ENCODE assay signal across 1 cellular context in the genomic region with DNA sequence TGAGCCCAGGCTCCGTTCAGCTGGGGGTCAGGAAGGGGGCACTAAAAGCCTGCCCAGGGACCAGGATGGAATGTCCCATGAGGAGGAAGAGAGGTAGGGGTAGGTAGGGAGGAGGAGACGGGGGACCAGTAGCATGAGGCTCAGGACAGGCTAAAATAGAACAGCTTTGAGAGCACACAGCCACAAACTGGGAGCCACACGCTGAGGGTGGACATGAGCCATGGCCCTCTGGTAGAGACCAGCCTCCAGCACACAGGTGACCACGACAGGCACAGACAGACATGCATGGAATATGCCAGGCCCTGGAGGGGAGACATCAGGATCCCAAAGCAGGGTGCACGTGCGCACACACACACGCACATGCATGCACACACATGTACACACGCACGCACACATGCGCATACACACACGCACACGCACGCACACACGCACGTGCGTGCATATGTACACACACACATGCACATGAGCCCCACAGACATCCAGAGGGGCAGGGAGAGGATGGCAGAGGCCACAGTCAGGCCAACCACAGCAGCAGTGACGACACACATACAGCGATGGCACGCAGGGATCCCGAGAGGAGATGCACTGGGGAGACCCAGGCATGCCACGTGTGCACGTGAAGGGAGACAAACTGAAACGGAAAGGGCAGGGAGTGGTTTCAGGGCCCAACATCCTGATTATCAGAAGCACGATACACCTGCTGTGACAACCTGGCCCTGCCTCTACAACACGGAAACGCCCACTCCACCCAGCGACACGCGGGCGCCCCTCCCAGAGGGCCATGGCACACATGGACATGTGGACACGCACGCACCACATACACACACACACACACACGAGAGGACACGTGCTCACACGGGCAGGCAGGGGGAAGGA.
TF ChIP-seq lines count a peak whose summit lies in the region.

No MANE protein-coding gene starts in this region.

TF ChIP-seq in H1, 55 proteins besides CTCF, POLR2A, EP300 and RAD21 (continued from another document):
- TF ChIP-seq, protein P1, sequence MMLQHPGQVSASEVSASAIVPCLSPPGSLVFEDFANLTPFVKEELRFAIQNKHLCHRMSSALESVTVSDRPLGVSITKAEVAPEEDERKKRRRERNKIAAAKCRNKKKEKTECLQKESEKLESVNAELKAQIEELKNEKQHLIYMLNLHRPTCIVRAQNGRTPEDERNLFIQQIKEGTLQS (IDR thresholded peaks at IDR 0.05; ENCODE audit: insufficient read depth, low read depth, low read length), result no peak
- no peak for TF ChIP-seq KDM1A (IDR thresholded peaks at IDR 0.05; ENCODE audit: borderline replicate concordance, low read length)
- no peak for TF ChIP-seq ASH2L (IDR thresholded peaks at IDR 0.05; ENCODE audit: low read length)
- TF ChIP-seq SP1 (IDR thresholded peaks at IDR 0.05; ENCODE audit: low read depth, low read length), result no peak
- TF ChIP-seq CBX8 (IDR thresholded peaks at IDR 0.05; ENCODE audit: borderline replicate concordance, low read depth, low read length), result no peak
- no peak for TF ChIP-seq RBBP5 (IDR thresholded peaks at IDR 0.05; ENCODE audit: borderline replicate concordance, low read depth, low read length)
- no peak for TF ChIP-seq GABPA (IDR thresholded peaks at IDR 0.05; ENCODE audit: borderline replicate concordance, insufficient read depth, low read length)
- TF ChIP-seq, protein P2, sequence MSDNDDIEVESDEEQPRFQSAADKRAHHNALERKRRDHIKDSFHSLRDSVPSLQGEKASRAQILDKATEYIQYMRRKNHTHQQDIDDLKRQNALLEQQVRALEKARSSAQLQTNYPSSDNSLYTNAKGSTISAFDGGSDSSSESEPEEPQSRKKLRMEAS (IDR thresholded peaks at IDR 0.05), result no peak
- TF ChIP-seq, protein P3, sequence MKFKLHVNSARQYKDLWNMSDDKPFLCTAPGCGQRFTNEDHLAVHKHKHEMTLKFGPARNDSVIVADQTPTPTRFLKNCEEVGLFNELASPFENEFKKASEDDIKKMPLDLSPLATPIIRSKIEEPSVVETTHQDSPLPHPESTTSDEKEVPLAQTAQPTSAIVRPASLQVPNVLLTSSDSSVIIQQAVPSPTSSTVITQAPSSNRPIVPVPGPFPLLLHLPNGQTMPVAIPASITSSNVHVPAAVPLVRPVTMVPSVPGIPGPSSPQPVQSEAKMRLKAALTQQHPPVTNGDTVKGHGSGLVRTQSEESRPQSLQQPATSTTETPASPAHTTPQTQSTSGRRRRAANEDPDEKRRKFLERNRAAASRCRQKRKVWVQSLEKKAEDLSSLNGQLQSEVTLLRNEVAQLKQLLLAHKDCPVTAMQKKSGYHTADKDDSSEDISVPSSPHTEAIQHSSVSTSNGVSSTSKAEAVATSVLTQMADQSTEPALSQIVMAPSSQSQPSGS (IDR thresholded peaks at IDR 0.05; ENCODE audit: low read length), result no peak
- TF ChIP-seq CREB1 (IDR thresholded peaks at IDR 0.05), result no peak
- TF ChIP-seq SUZ12 (IDR thresholded peaks at IDR 0.05; ENCODE audit: low read length), result no peak
- no peak for TF ChIP-seq SIRT6 (IDR thresholded peaks at IDR 0.05; ENCODE audit: low read length)
